8 cellular contexts compared by ENCODE assay signal in genomic region chr5:72556351-72557146, GRCh38. TPM values are rescaled to one million over a fixed set of nuclear protein-coding genes. Genes with fewer than 3 reads are reported as not detected.
DNase-seq lines count a peak whose midpoint lies in the region; ATAC-seq and TF ChIP-seq lines count a peak whose summit lies in the region.

No MANE protein-coding gene starts in this region.

- TF ChIP-seq CTCF in heart right ventricle (IDR thresholded peaks at IDR 0.05): peak in 2 of 9 donors; percentile 25 to 33
- no peak for TF ChIP-seq CTCF in parathyroid adenoma (IDR thresholded peaks at IDR 0.05)

- peak; percentile 63 for ATAC-seq in HG02763 (IDR thresholded peaks at IDR 0.05; ENCODE audit: unreplicated experiment)
- ATAC-seq in heart right ventricle: peak; percentile 73 to 90 (median 82)
- no peak for ATAC-seq in GM18517 (IDR thresholded peaks at IDR 0.05; ENCODE audit: unreplicated experiment)

- peaks cover 32% of the 10 kb centered on the region for H3K27me3 Mint-ChIP-seq in activated CD4-positive, alpha-beta T cell treated with anti-CD3 and anti-CD28 coated beads, Interleukin-2, amount 10 ng/mL, durations not matched to agents 24 days and 14 days
- peaks cover 28% of the 10 kb centered on the region for H3K27me3 Mint-ChIP-seq in activated naive CD8-positive, alpha-beta T cell

- peak overlapping the region; percentile 42 for H3K9ac ChIP-seq in parathyroid adenoma

- intact Hi-C loops in activated CD4-positive, alpha-beta T cell treated with anti-CD3 and anti-CD28 coated beads, Interleukin-2, amount 10 ng/mL, durations not matched to agents 24 days and 14 days (cut with micrococcal nuclease): no loop called here
- intact Hi-C loops in heart right ventricle (cut with DNase I): loop anchor here in 2 of 10 donors (5.0 to 10.0 kb wide), 2 partner anchors 261 to 268 kb away; partner anchors contain the start of gene TNPO1 (in 1 of the 2)

- H2AFZ ChIP-seq in parathyroid adenoma: peak overlapping the region; percentile 99

- H3K27ac ChIP-seq in heart right ventricle: peak overlapping the region in 8 of 10 donors; percentile 43 to 81 (median 57)
- H3K27ac ChIP-seq in parathyroid adenoma: peak overlapping the region; percentile 88

- no peaks in the 10 kb centered on the region for H3K79me2 ChIP-seq in parathyroid adenoma

- no peaks in the 10 kb centered on the region for H3K9me3 Mint-ChIP-seq in activated CD4-positive, alpha-beta T cell treated with anti-CD3 and anti-CD28 coated beads, Interleukin-2, amount 10 ng/mL, durations not matched to agents 24 days and 14 days
- no peaks in the 10 kb centered on the region for H3K9me3 Mint-ChIP-seq in activated naive CD8-positive, alpha-beta T cell (ENCODE audit: low read depth)

- 3 to 5% methylated on average over 41 of the region's 41 CpGs for WGBS in heart right ventricle, 2 donors

- no peak overlapping the region for H3K27ac Mint-ChIP-seq in activated CD4-positive, alpha-beta T cell treated with anti-CD3 and anti-CD28 coated beads, Interleukin-2, amount 10 ng/mL, durations not matched to agents 24 days and 14 days
- H3K27ac Mint-ChIP-seq in activated naive CD8-positive, alpha-beta T cell: no peak overlapping the region

- H3K36me3 Mint-ChIP-seq in activated CD4-positive, alpha-beta T cell treated with anti-CD3 and anti-CD28 coated beads, Interleukin-2, amount 10 ng/mL, durations not matched to agents 24 days and 14 days (ENCODE audit: low read depth): no peaks in the 10 kb centered on the region
- no peaks in the 10 kb centered on the region for H3K36me3 Mint-ChIP-seq in activated naive CD8-positive, alpha-beta T cell

- H3K27me3 ChIP-seq in heart right ventricle: no peaks in the 10 kb centered on the region
- H3K27me3 ChIP-seq in parathyroid adenoma (ENCODE audit: control insufficient read depth, insufficient read depth, low read length): no peaks in the 10 kb centered on the region

- DNase-seq in activated CD4-positive, alpha-beta T cell treated with anti-CD3 and anti-CD28 coated beads, Interleukin-2, amount 10 ng/mL, durations not matched to agents 24 days and 14 days: peak; percentile 61
- no peak for DNase-seq in activated CD4-positive, alpha-beta T cell treated with anti-CD3 and anti-CD28 coated beads, Interleukin-2, amount 50 U/mL, for 1 hour
- DNase-seq in NCI-H2227 (lab: John Stamatoyannopoulos, UW; ENCODE audit: unreplicated experiment) (peak; percentile 67), heart right ventricle (peak; percentile 45 to 69)

- H3K36me3 ChIP-seq in heart right ventricle (no peaks in the 10 kb centered on the region), parathyroid adenoma (ENCODE audit: control insufficient read depth, insufficient read depth, low read length) (no peaks in the 10 kb centered on the region)

- H3K4me1 Mint-ChIP-seq in activated CD4-positive, alpha-beta T cell treated with anti-CD3 and anti-CD28 coated beads, Interleukin-2, amount 10 ng/mL, durations not matched to agents 24 days and 14 days: peaks cover 8% of the 10 kb centered on the region
- peaks cover 20% of the 10 kb centered on the region for H3K4me1 Mint-ChIP-seq in activated naive CD8-positive, alpha-beta T cell (ENCODE audit: low read depth)

- H3K9me3 ChIP-seq in heart right ventricle (no peaks in the 10 kb centered on the region), parathyroid adenoma (ENCODE audit: control insufficient read depth, low read length) (no peaks in the 10 kb centered on the region)

- H3K4me2 ChIP-seq in parathyroid adenoma (ENCODE audit: low read length): peak overlapping the region; percentile 75

- H3K4me3 ChIP-seq in heart right ventricle (peak overlapping the region in 9 of 10 donors; percentile 21 to 52 (median 44)), parathyroid adenoma (ENCODE audit: low read depth, low read length) (peak overlapping the region; percentile 28)

- peaks cover 9 to 39% (median 20%) of the 10 kb centered on the region in 9 donors for H3K4me1 ChIP-seq in heart right ventricle
- peaks cover 14% of the 10 kb centered on the region for H3K4me1 ChIP-seq in parathyroid adenoma

- peak overlapping the region; percentile 75 for H3K4me3 Mint-ChIP-seq in activated CD4-positive, alpha-beta T cell treated with anti-CD3 and anti-CD28 coated beads, Interleukin-2, amount 10 ng/mL, durations not matched to agents 24 days and 14 days
- peak overlapping the region; percentile 88 for H3K4me3 Mint-ChIP-seq in activated naive CD8-positive, alpha-beta T cell

RNA-seq across cellular contexts. Expression of gene ZNF366, which starts 49.3 kb away (rescaled TPM):
- not detected in 2 replicates for total RNA-seq in activated CD4-positive, alpha-beta T cell treated with anti-CD3 and anti-CD28 coated beads, Interleukin-2, amount 10 ng/mL, durations not matched to agents 24 days and 14 days
- 10 to 100 TPM in 2 of 10 donors, 1 to 10 TPM in 8; 3.8 to 10.5 (median 5.4) TPM for total RNA-seq in heart right ventricle
- 1 to 10 TPM; 1.7 to 2.5 TPM for polyA plus RNA-seq in heart right ventricle
